ENCODE assay signal across 8 cellular contexts in genomic region chr9:105557804-105558610, GRCh38. TPM values are rescaled to one million over a fixed set of nuclear protein-coding genes. Genes with fewer than 3 reads are reported as not detected.
A peak's percentile ranks its signal among the peaks of the same experiment; 100 is the strongest.
DNase-seq lines count a peak whose midpoint lies in the region; ATAC-seq and TF ChIP-seq lines count a peak whose summit lies in the region.

FKTN (plus strand) TSS chr9:105558131; CDS start chr9:105575033, 16,902 bp downstream.

- H3K9ac ChIP-seq in iPS-18a (ENCODE audit: low read length) (peak within 1 kb of the TSS; percentile 71), skeletal muscle tissue (ENCODE audit: low read depth in 1 of 3, low read length in 3 of 3) (peak within 1 kb of the TSS; percentile 75 to 89 (median 85))

- H3K27me3 ChIP-seq in brain microvascular endothelial cell (replicated peaks), result no peaks in the 10 kb centered on the region
- peaks cover 13% of the 10 kb centered on the region for H3K27me3 ChIP-seq in iPS-18a (ENCODE audit: control insufficient read depth, insufficient read depth, low read length)
- H3K27me3 ChIP-seq in skeletal muscle tissue (ENCODE audit: control insufficient read depth in 3 of 3, insufficient read depth in 3 of 3, low read length in 3 of 3), result no peaks in the 10 kb centered on the region

- H3K4me3 ChIP-seq in brain microvascular endothelial cell (ENCODE audit: low read depth, low read length) (peak within 1 kb of the TSS; percentile 90), iPS-18a (ENCODE audit: low read length) (peak within 1 kb of the TSS; percentile 99), skeletal muscle tissue (ENCODE audit: low read length in 3 of 3) (peak within 1 kb of the TSS; percentile 95 to 98 (median 96))

- peaks cover 3% of the 10 kb centered on the region for H3K4me1 ChIP-seq in iPS-18a (ENCODE audit: control insufficient read depth, low read depth, low read length)
- peaks cover 3 to 11% (median 7%) of the 10 kb centered on the region in 3 donors for H3K4me1 ChIP-seq in skeletal muscle tissue (ENCODE audit: control insufficient read depth in 3 of 3, insufficient read depth in 3 of 3, low read length in 3 of 3)

- H3K36me3 ChIP-seq in brain microvascular endothelial cell (replicated peaks) (no peaks in the 10 kb centered on the region), iPS-18a (ENCODE audit: control insufficient read depth, low read depth, low read length) (no peaks in the 10 kb centered on the region), skeletal muscle tissue (ENCODE audit: control insufficient read depth in 3 of 3, insufficient read depth in 3 of 3, low read length in 3 of 3) (no peaks in the 10 kb centered on the region)

- H3K27ac ChIP-seq in brain microvascular endothelial cell (peak within 1 kb of the TSS; percentile 50), iPS-18a (ENCODE audit: low read length) (no peak within 1 kb of the TSS), skeletal muscle tissue (ENCODE audit: low read depth, low read length) (peak within 1 kb of the TSS; percentile 68)

- no peak for TF ChIP-seq CTCF in brain microvascular endothelial cell (IDR thresholded peaks at IDR 0.05; ENCODE audit: low read depth, low read length, missing control alignments)

- in situ Hi-C loops in brain microvascular endothelial cell (cut with HindIII; ENCODE audit: low pct_ligation_motif_present, low sequenced_read_pairs), result no loop called here

- H3K9me3 ChIP-seq in iPS-18a (ENCODE audit: control insufficient read depth, low read depth, low read length) (peaks cover 14% of the 10 kb centered on the region), skeletal muscle tissue (ENCODE audit: control insufficient read depth in 3 of 3, low read length in 3 of 3) (no peaks in the 10 kb centered on the region)

- peak; percentile 95 for ATAC-seq in GM18517 (IDR thresholded peaks at IDR 0.05; ENCODE audit: unreplicated experiment)
- peak; percentile 90 for ATAC-seq in HG03039 (IDR thresholded peaks at IDR 0.05; ENCODE audit: unreplicated experiment)

- DNase-seq in 8988T (peak; percentile 50), NCI-H2107 treated with DMSO at 0.1 percent for 48 hours (lab: John Stamatoyannopoulos, UW; ENCODE audit: unreplicated experiment) (peak; percentile 63), UCSD-AML1 (lab: John Stamatoyannopoulos, UW; ENCODE audit: unreplicated experiment) (peak; percentile 84), brain microvascular endothelial cell (peak; percentile 87)

RNA-seq across cellular contexts. Expression of gene FKTN, which starts in this region (rescaled TPM):
- 13.0 TPM for total RNA-seq in skeletal muscle tissue
